ENCODE assay signal across 11 cellular contexts in the genomic region with DNA sequence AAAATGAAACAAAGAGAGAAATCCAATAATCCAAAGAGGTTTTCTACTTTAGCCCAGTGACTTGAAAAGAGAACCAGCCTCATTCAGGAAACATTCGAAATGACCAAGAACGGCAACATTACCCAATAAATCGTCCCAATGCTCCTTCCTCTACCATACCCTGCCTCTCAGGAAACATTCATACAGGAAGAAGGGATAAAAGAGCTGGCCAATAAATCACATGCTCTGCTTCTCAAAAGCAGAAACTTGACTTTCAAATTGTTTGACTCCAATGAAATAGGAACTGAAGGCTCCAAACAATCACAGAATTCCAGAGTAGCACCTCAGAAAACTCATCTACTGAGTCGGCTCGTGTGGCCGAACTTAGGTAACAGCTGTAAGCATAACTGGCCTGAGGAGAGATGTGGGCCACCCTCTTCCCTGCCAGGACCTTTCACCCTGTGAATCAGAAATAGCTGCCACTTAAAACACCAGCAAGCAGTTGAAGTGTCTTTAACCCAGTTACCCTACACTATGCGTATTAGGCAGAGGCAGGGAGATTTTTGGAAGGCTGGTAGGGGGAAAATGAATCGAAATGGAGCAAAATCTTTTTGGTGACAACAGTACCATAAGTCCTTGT. TPM values are rescaled to one million over a fixed set of nuclear protein-coding genes. Genes with fewer than 3 reads are reported as not detected.
A peak's percentile ranks its signal among the peaks of the same experiment; 100 is the strongest.
DNase-seq lines count a peak whose midpoint lies in the region; ATAC-seq and TF ChIP-seq lines count a peak whose summit lies in the region.
"Had no signal": no experiment of that assay in that cellular context is flagged by ENCODE, and none has a peak within 500 bp of the region (broad histone marks: within the 10 kb centered on the region; RNA-seq: fewer than 3 reads in every experiment).

No MANE protein-coding gene starts in this region.

- peak overlapping the region; percentile 27 for H3K9ac ChIP-seq in adipocyte (ENCODE audit: low read length)

- intact Hi-C loops in left lung (cut with DNase I), result no loop called here
- intact Hi-C loops in spleen (cut with DNase I; ENCODE audit: low total_unique reads), result no loop called here
- intact Hi-C loops in posterior cingulate gyrus (cut with DNase I), result no loop called here

- H3K4me2 ChIP-seq in hepatocyte, result no peak overlapping the region

- TF ChIP-seq CTCF in left lung (IDR thresholded peaks at IDR 0.05) (no peak), spleen (IDR thresholded peaks at IDR 0.05 in 8 of 11, conservative IDR thresholded peaks at IDR 0.05 in 3 of 11) (no peak), hepatocyte (IDR thresholded peaks at IDR 0.05; ENCODE audit: poor library complexity) (no peak)

- WGBS in spleen, 5 donors, result 34 to 47% (median 38%) methylated on average over 8 of the region's 8 CpGs
- 74% methylated on average over 8 of the region's 8 CpGs for WGBS in hepatocyte (ENCODE audit: low lambda C conversion rate, missing lambda C conversion rate)

- H3K36me3 ChIP-seq in adipocyte (ENCODE audit: control insufficient read depth, insufficient read depth, low read length, severe bottlenecking) (no peaks in the 10 kb centered on the region), left lung (no peaks in the 10 kb centered on the region), spleen (no peaks in the 10 kb centered on the region), hepatocyte (replicated peaks; ENCODE audit: insufficient read depth, low read depth) (no peaks in the 10 kb centered on the region)

- no peaks in the 10 kb centered on the region for H3K9me2 ChIP-seq in hepatocyte (replicated peaks; ENCODE audit: insufficient read depth)

- H3K27ac ChIP-seq in left lung (peak overlapping the region; percentile 34 to 60), spleen (peak overlapping the region in 5 of 8 donors; percentile 5 to 37 (median 10)), hepatocyte (no peak overlapping the region)

- H3K4me3 ChIP-seq in adipocyte (ENCODE audit: low read length) (peak overlapping the region; percentile 29), left lung (no peak overlapping the region), spleen (peak overlapping the region in 1 of 8 donors; percentile 3), hepatocyte (no peak overlapping the region)

- H2AFZ ChIP-seq in hepatocyte, result no peak overlapping the region

- peak; percentile 96 for ATAC-seq in left lung
- ATAC-seq: activated CD4-positive, alpha-beta T cell treated with anti-CD3 and anti-CD28 coated beads for 36 hours had no signal

- H3K79me2 ChIP-seq in hepatocyte, result peaks cover 96% of the 10 kb centered on the region

- DNase-seq in NCI-H2029 (lab: John Stamatoyannopoulos, UW), result peak; percentile 30
- DNase-seq in adipocyte (ENCODE audit: low read depth), result no peak
- no peak for DNase-seq in left lung
- no peak for DNase-seq in spleen
- no peak for DNase-seq in posterior cingulate gyrus
- DNase-seq in LoVo (ENCODE audit: low spot score), result no peak
- DNase-seq in hepatocyte (ENCODE audit: low spot score), result no peak
- DNase-seq: activated CD4-positive, alpha-beta T cell treated with anti-CD3 and anti-CD28 coated beads for 36 hours; aorta; Caco-2; retina had no signal

- H3K4me1 ChIP-seq in adipocyte (ENCODE audit: control insufficient read depth, insufficient read depth, low read length) (peaks cover 31% of the 10 kb centered on the region), left lung (peaks cover 11 to 31% of the 10 kb centered on the region in 2 donors), spleen (peaks cover 8 to 38% (median 26%) of the 10 kb centered on the region in 6 donors), hepatocyte (ENCODE audit: insufficient read depth) (peaks cover 11% of the 10 kb centered on the region)

- no peaks in the 10 kb centered on the region for H3K27me3 ChIP-seq in adipocyte (replicated peaks; ENCODE audit: control insufficient read depth, insufficient read depth, low read length)
- no peaks in the 10 kb centered on the region for H3K27me3 ChIP-seq in left lung
- no peaks in the 10 kb centered on the region for H3K27me3 ChIP-seq in spleen (replicated peaks in 1 of 7)
- H3K27me3 ChIP-seq in hepatocyte, result no peaks in the 10 kb centered on the region

- peaks cover 17% of the 10 kb centered on the region for H4K20me1 ChIP-seq in hepatocyte (ENCODE audit: insufficient read depth, poor library complexity, severe bottlenecking)

- H3K9me3 ChIP-seq in adipocyte (ENCODE audit: control insufficient read depth, low read length) (no peaks in the 10 kb centered on the region), left lung (no peaks in the 10 kb centered on the region), spleen (no peaks in the 10 kb centered on the region), hepatocyte (ENCODE audit: low read depth) (no peaks in the 10 kb centered on the region)
- H3K9me3 ChIP-seq: Caco-2 had no signal

- no peak for TF ChIP-seq POLR2A in spleen (IDR thresholded peaks at IDR 0.05)

RNA-seq across cellular contexts. Expression of gene ARL15, which starts 14.6 kb away (rescaled TPM):
- total RNA-seq in left lung (10 to 100 TPM; 20.2 to 24.9 TPM), spleen (10 to 100 TPM; 25.9 to 70.2 (median 38.3) TPM), hepatocyte (53.1 and 66.3 TPM in 2 replicates)
- polyA plus RNA-seq in spleen (10 to 100 TPM in 2 of 3 donors, 1 to 10 TPM in 1; 6.3 to 13.0 (median 10.1) TPM), hepatocyte (13.3 and 15.4 TPM in 2 replicates)
